ENCODE assay signal across 1 cellular context in the genomic region with DNA sequence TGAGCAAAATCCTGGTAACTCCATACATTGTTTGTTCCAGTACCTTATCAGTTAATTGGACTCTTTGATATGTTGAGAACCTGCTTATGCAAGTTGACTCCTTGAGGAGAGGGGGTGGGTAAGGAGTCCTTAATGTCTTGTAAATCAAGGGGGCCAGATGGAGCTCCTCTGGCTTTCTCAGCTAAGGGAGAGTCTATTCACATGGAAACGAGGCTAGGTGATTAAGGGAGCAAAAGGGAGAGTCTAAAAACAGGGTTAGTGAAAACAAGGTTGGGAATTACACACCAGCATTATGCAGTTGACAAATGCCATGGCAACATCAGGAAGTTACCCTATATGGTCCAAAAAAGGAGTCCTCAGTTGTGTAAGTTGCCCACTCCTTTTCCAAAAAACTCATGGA.
TF ChIP-seq lines count a peak whose summit lies in the region.

No MANE protein-coding gene starts in this region.

TF ChIP-seq in H1, 55 proteins besides CTCF, POLR2A, EP300 and RAD21:
- TF ChIP-seq, protein P1, sequence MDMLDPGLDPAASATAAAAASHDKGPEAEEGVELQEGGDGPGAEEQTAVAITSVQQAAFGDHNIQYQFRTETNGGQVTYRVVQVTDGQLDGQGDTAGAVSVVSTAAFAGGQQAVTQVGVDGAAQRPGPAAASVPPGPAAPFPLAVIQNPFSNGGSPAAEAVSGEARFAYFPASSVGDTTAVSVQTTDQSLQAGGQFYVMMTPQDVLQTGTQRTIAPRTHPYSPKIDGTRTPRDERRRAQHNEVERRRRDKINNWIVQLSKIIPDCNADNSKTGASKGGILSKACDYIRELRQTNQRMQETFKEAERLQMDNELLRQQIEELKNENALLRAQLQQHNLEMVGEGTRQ (IDR thresholded peaks at IDR 0.05; ENCODE audit: low read length), result no peak
- TF ChIP-seq TCF12 (IDR thresholded peaks at IDR 0.05; ENCODE audit: low read depth, low read length), result 0 out of 2 replicates have a peak, but pooled peaks have one; percentile 29
- TF ChIP-seq JUN (IDR thresholded peaks at IDR 0.05; ENCODE audit: low read depth, low read length), result no peak
- TF ChIP-seq HDAC6 (IDR thresholded peaks at IDR 0.05; ENCODE audit: low read depth, low read length), result no peak
- TF ChIP-seq SP1 (IDR thresholded peaks at IDR 0.05; ENCODE audit: low read depth, low read length), result peak; percentile 57
- TF ChIP-seq, protein P2, sequence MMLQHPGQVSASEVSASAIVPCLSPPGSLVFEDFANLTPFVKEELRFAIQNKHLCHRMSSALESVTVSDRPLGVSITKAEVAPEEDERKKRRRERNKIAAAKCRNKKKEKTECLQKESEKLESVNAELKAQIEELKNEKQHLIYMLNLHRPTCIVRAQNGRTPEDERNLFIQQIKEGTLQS (IDR thresholded peaks at IDR 0.05; ENCODE audit: insufficient read depth, low read depth, low read length), result no peak
- 0 out of 2 replicates have a peak, but pooled peaks have one; percentile 20 for TF ChIP-seq SRF (IDR thresholded peaks at IDR 0.05; ENCODE audit: low read depth, low read length)
